In genomic region chr18:3388980-3389379, GRCh38 we compare ENCODE assay signal across 20 cellular contexts.
"Had no signal": no experiment of that assay in that cellular context is flagged by ENCODE, and none has a peak within 500 bp of the region (broad histone marks: within the 10 kb centered on the region; RNA-seq: fewer than 3 reads in every experiment).

No MANE protein-coding gene starts in this region.

- H3K27ac ChIP-seq: heart right ventricle, left lung, right lobe of liver, skin epidermis, transverse colon had no signal

- H3K4me3 Mint-ChIP-seq: activated CD4-positive, alpha-beta memory T cell treated with anti-CD3 and anti-CD28 coated beads, Interleukin-2, amount 10 ng/mL, durations not matched to agents 7 days and 5 days; activated naive CD4-positive, alpha-beta T cell treated with anti-CD3 and anti-CD28 coated beads, Interleukin-2, amount 50 U/mL, for 24 hours; activated T-cell treated with anti-CD3 and anti-CD28 coated beads, Interleukin-2, amount 50 U/mL, for 72 hours; brain; naive thymus-derived CD4-positive, alpha-beta T cell; neural crest cell; stimulated activated memory B cell treated with anti-CD40 and anti-IgM and Interleukin-4, amounts not matched to agents 10 μg/mL and 1 μg/mL and 100 μg/mL, for 72 hours had no signal

- DNase-seq: activated CD4-positive, alpha-beta memory T cell treated with anti-CD3 and anti-CD28 coated beads, Interleukin-2, amount 10 ng/mL, durations not matched to agents 7 days and 5 days; activated CD4-positive, alpha-beta T cell treated with anti-CD3 and anti-CD28 coated beads for 48 hours; activated gamma-delta T cell treated with Interleukin-2 at 50 U/mL for 16 hours; activated T-cell treated with anti-CD3 and anti-CD28 coated beads, Interleukin-2, amount 50 U/mL, for 72 hours; anterior cingulate cortex; central memory CD4-positive, alpha-beta T cell; effector memory CD4-positive, alpha-beta T cell; heart right ventricle; islet precursor cell; left lung; naive thymus-derived CD4-positive, alpha-beta T cell; occipital lobe; right lobe of liver; transverse colon had no signal

- H3K27me3 ChIP-seq: heart right ventricle, left lung, right lobe of liver, transverse colon had no signal

- H3K36me3 ChIP-seq: heart right ventricle, left lung, right lobe of liver, transverse colon had no signal

- H3K36me3 Mint-ChIP-seq: brain; stimulated activated memory B cell treated with anti-CD40 and anti-IgM and Interleukin-4, amounts not matched to agents 10 μg/mL and 1 μg/mL and 100 μg/mL, for 72 hours had no signal

- H3K4me1 Mint-ChIP-seq: activated CD4-positive, alpha-beta memory T cell treated with anti-CD3 and anti-CD28 coated beads, Interleukin-2, amount 10 ng/mL, durations not matched to agents 7 days and 5 days; activated naive CD4-positive, alpha-beta T cell treated with anti-CD3 and anti-CD28 coated beads, Interleukin-2, amount 50 U/mL, for 24 hours; brain; naive thymus-derived CD4-positive, alpha-beta T cell had no signal

- ATAC-seq: heart right ventricle; left lung; naive thymus-derived CD4-positive, alpha-beta T cell; right lobe of liver; stimulated activated memory B cell treated with anti-CD40 and anti-IgM and Interleukin-4, amounts not matched to agents 10 μg/mL and 1 μg/mL and 100 μg/mL, for 72 hours had no signal

- H3K4me3 ChIP-seq: heart right ventricle, left lung, lung, right lobe of liver, skin epidermis, transverse colon had no signal

- H3K27ac Mint-ChIP-seq: activated CD4-positive, alpha-beta memory T cell treated with anti-CD3 and anti-CD28 coated beads, Interleukin-2, amount 10 ng/mL, durations not matched to agents 7 days and 5 days; activated naive CD4-positive, alpha-beta T cell treated with anti-CD3 and anti-CD28 coated beads, Interleukin-2, amount 50 U/mL, for 24 hours; activated T-cell treated with anti-CD3 and anti-CD28 coated beads, Interleukin-2, amount 50 U/mL, for 72 hours; brain; naive thymus-derived CD4-positive, alpha-beta T cell; stimulated activated memory B cell treated with anti-CD40 and anti-IgM and Interleukin-4, amounts not matched to agents 10 μg/mL and 1 μg/mL and 100 μg/mL, for 72 hours had no signal

- H3K4me1 ChIP-seq: heart right ventricle, left lung, transverse colon had no signal

- H3K9me3 ChIP-seq: right lobe of liver had no signal

- H3K27me3 Mint-ChIP-seq: activated naive CD4-positive, alpha-beta T cell treated with anti-CD3 and anti-CD28 coated beads, Interleukin-2, amount 50 U/mL, for 24 hours; stimulated activated memory B cell treated with anti-CD40 and anti-IgM and Interleukin-4, amounts not matched to agents 10 μg/mL and 1 μg/mL and 100 μg/mL, for 72 hours had no signal
